In genomic region chrX:39726810-39727209, GRCh38 we compare ENCODE assay signal across 12 cellular contexts.
DNase-seq lines count a peak whose midpoint lies in the region; ATAC-seq and TF ChIP-seq lines count a peak whose summit lies in the region.
"Had no signal": no experiment of that assay in that cellular context is flagged by ENCODE, and none has a peak within 500 bp of the region (broad histone marks: within the 10 kb centered on the region; RNA-seq: fewer than 3 reads in every experiment).

No MANE protein-coding gene starts in this region.

- DNase-seq in Right ventricle myocardium superior: peak; percentile 51
- no peak for DNase-seq in right atrium auricular region (ENCODE audit: low spot score)
- DNase-seq in SHP77 (lab: John Stamatoyannopoulos, UW): peak; percentile 73 to 83
- DNase-seq in glomerular visceral epithelial cell (ENCODE audit: extremely low spot score): peak; percentile 30
- DNase-seq in cortex of kidney (lab: John Stamatoyannopoulos, UW): no peak
- DNase-seq in stimulated activated CD4-positive, alpha-beta T cell treated with anti-CD3 and anti-CD28 coated beads, Interleukin-15, amount 100 ng/mL, for 24 hours: no peak
- DNase-seq in middle frontal gyrus (ENCODE audit: extremely low spot score, low spot score): no peak
- DNase-seq: activated CD4-positive, alpha-beta T cell treated with anti-CD3 and anti-CD28 coated beads, Interleukin-2, amount 50 U/mL, for 48 hours; Karpas-422; left lung had no signal

- H3K9me3 ChIP-seq in right atrium auricular region: peaks cover 0 to 6% of the 10 kb centered on the region in 2 donors
- H3K9me3 ChIP-seq: left lung, prostate gland had no signal

- ATAC-seq in Right ventricle myocardium superior (ENCODE audit: poor library complexity) (peak; percentile 59), HG03378 (IDR thresholded peaks at IDR 0.05; ENCODE audit: unreplicated experiment) (no peak)

- peaks cover 0 to 23% of the 10 kb centered on the region in 2 donors for H3K4me1 ChIP-seq in right atrium auricular region
- H3K4me1 ChIP-seq: prostate gland had no signal

- H3K27me3 ChIP-seq in right atrium auricular region: no peaks in the 10 kb centered on the region
- H3K27me3 ChIP-seq: left lung had no signal

- H3K36me3 ChIP-seq in right atrium auricular region: no peaks in the 10 kb centered on the region
- H3K36me3 ChIP-seq: left lung, prostate gland had no signal

- no peak overlapping the region for H3K4me3 ChIP-seq in right atrium auricular region
- H3K4me3 ChIP-seq: left lung, prostate gland had no signal

- peak overlapping the region in 1 of 2 donors; percentile 31 for H3K27ac ChIP-seq in right atrium auricular region
- H3K27ac ChIP-seq: left lung, prostate gland had no signal

- intact Hi-C loops in Right ventricle myocardium superior (cut with DNase I): no loop called here

- no peak for TF ChIP-seq CTCF in right atrium auricular region (IDR thresholded peaks at IDR 0.05)

Comparison
In these comparisons a context has a peak if more than half of its experiments do, and no peak if none do; other contexts are left out.
1. DNase-seq: peak in Right ventricle myocardium superior (single experiment), SHP77 (2 of 2) and glomerular visceral epithelial cell (single experiment); none in right atrium auricular region (single experiment), cortex of kidney (single experiment), stimulated activated CD4-positive, alpha-beta T cell treated with anti-CD3 and anti-CD28 coated beads, Interleukin-15, amount 100 ng/mL, for 24 hours (single experiment) and middle frontal gyrus (single experiment).